ENCODE assay signal across 13 cellular contexts in genomic region chr10:75107756-75108683, GRCh38. TPM values are rescaled to one million over a fixed set of nuclear protein-coding genes. Genes with fewer than 3 reads are reported as not detected.
DNase-seq lines count a peak whose midpoint lies in the region; ATAC-seq and TF ChIP-seq lines count a peak whose summit lies in the region.
"Had no signal": no experiment of that assay in that cellular context is flagged by ENCODE, and none has a peak within 500 bp of the region (broad histone marks: within the 10 kb centered on the region; RNA-seq: fewer than 3 reads in every experiment).

No MANE protein-coding gene starts in this region.

- H2AFZ ChIP-seq in Loucy (ENCODE audit: low read length): peak overlapping the region; percentile 37; the same call in 1 of the 2 replicates

- H3K4me2 ChIP-seq in Loucy (ENCODE audit: low read depth, low read length, poor library complexity, severe bottlenecking): no peak overlapping the region
- H3K4me2 ChIP-seq: SK-N-SH had no signal

- H3K4me3 ChIP-seq in Loucy (ENCODE audit: low read length, poor library complexity, severe bottlenecking) (no peak overlapping the region), esophagus muscularis mucosa (no peak overlapping the region), psoas muscle (peak overlapping the region; percentile 79)
- H3K4me3 ChIP-seq: BLaER1 treated with 17β-estradiol and CSF1 and Interleukin-3, amounts not matched to agents 10 nM and 100 nM had no signal

- TF ChIP-seq POLR2A in esophagus muscularis mucosa (IDR thresholded peaks at IDR 0.05; ENCODE audit: low read depth): no peak

- no peaks in the 10 kb centered on the region for H3K9me3 ChIP-seq in Loucy (ENCODE audit: insufficient read depth, low read depth, low read length)
- no peaks in the 10 kb centered on the region for H3K9me3 ChIP-seq in esophagus muscularis mucosa
- no peaks in the 10 kb centered on the region for H3K9me3 ChIP-seq in psoas muscle
- H3K9me3 ChIP-seq: BLaER1 treated with 17β-estradiol and CSF1 and Interleukin-3, amounts not matched to agents 10 nM and 100 nM; SK-N-SH had no signal

- DNase-seq in ELR (ENCODE audit: low read depth) (peak; percentile 60), esophagus muscularis mucosa (ENCODE audit: extremely low spot score) (peak; percentile 10), psoas muscle (no peak), NCI-H1092 treated with DMSO at 0.1 percent for 48 hours (lab: John Stamatoyannopoulos, UW) (no peak), DMS53 treated with DMSO at 0.1 percent for 48 hours (lab: John Stamatoyannopoulos, UW; ENCODE audit: unreplicated experiment) (no peak), hippocampal formation (lab: John Stamatoyannopoulos, UW) (no peak)
- DNase-seq: GOT3; stimulated activated CD4-positive, alpha-beta T cell treated with anti-CD3 and anti-CD28 coated beads, Interleukin-4, amount 100 ng/mL, for 4 hours had no signal

- WGBS in esophagus muscularis mucosa: 87% methylated on average over 19 of the region's 25 CpGs
- WGBS in psoas muscle, 3 donors: 32 to 64% (median 35%) methylated on average over 23 to 25 of the region's 25 CpGs

- intact Hi-C loops in esophagus muscularis mucosa (cut with DNase I) (no loop called here), psoas muscle (cut with DNase I) (loop anchor here (5.0 to 10.0 kb wide), 4 partner anchors 124 to 286 kb away; no protein-coding TSS in a partner anchor)

- no peaks in the 10 kb centered on the region for H3K27me3 ChIP-seq in Loucy (ENCODE audit: insufficient read depth, low read length, poor library complexity, severe bottlenecking)
- no peaks in the 10 kb centered on the region for H3K27me3 ChIP-seq in esophagus muscularis mucosa
- no peaks in the 10 kb centered on the region for H3K27me3 ChIP-seq in psoas muscle (ENCODE audit: insufficient read depth in 3 of 3, low read length in 2 of 3)
- H3K27me3 ChIP-seq: BLaER1 treated with 17β-estradiol and CSF1 and Interleukin-3, amounts not matched to agents 10 nM and 100 nM had no signal

- peak; percentile 14 to 34 (median 23) for ATAC-seq in psoas muscle
- ATAC-seq in GM21825 (IDR thresholded peaks at IDR 0.05; ENCODE audit: unreplicated experiment): no peak
- ATAC-seq: stimulated activated naive CD8-positive, alpha-beta T cell treated with anti-CD3 and anti-CD28 coated beads, Interleukin-15, Interleukin-2, amounts not matched to agents 100 U/mL and 50 U/mL, for 24 hours had no signal

- H3F3A ChIP-seq in Loucy (ENCODE audit: low read depth): peaks cover 12% of the 10 kb centered on the region; the same call in 1 of the 2 replicates

- peaks cover 5% of the 10 kb centered on the region for H4K20me1 ChIP-seq in Loucy (ENCODE audit: insufficient read depth, low read length, poor library complexity, severe bottlenecking)

- H3K4me1 ChIP-seq in Loucy (ENCODE audit: insufficient read depth, low read length, poor library complexity, severe bottlenecking) (peaks cover 16% of the 10 kb centered on the region), esophagus muscularis mucosa (peaks cover 17 to 24% (median 19%) of the 10 kb centered on the region in 4 donors), psoas muscle (peaks cover 62% of the 10 kb centered on the region)

- no peak overlapping the region for H3K27ac ChIP-seq in esophagus muscularis mucosa (replicated peaks in 1 of 4)
- H3K27ac ChIP-seq in psoas muscle: peak overlapping the region; percentile 99

- TF ChIP-seq CTCF in Loucy (conservative IDR thresholded peaks at IDR 0.05; ENCODE audit: low read length) (no peak), esophagus muscularis mucosa (IDR thresholded peaks at IDR 0.05) (no peak), psoas muscle (IDR thresholded peaks at IDR 0.05) (no peak)

- no peak for TF ChIP-seq EP300 in esophagus muscularis mucosa (IDR thresholded peaks at IDR 0.05)

- no peak overlapping the region for H3K9ac ChIP-seq in Loucy (ENCODE audit: low read depth, low read length, poor library complexity, severe bottlenecking)
- H3K9ac ChIP-seq: BLaER1 treated with 17β-estradiol and CSF1 and Interleukin-3, amounts not matched to agents 10 nM and 100 nM; SK-N-SH had no signal

- no peaks in the 10 kb centered on the region for H3K36me3 ChIP-seq in Loucy (ENCODE audit: insufficient read depth, low read length)
- no peaks in the 10 kb centered on the region for H3K36me3 ChIP-seq in esophagus muscularis mucosa
- H3K36me3 ChIP-seq in psoas muscle (ENCODE audit: insufficient read depth in 1 of 2, low read depth in 1 of 2): peaks cover 0 to 22% of the 10 kb centered on the region in 2 donors
- H3K36me3 ChIP-seq: BLaER1 treated with 17β-estradiol and CSF1 and Interleukin-3, amounts not matched to agents 10 nM and 100 nM had no signal

- H3K79me2 ChIP-seq in Loucy (ENCODE audit: insufficient read depth, low read length): peaks cover 15% of the 10 kb centered on the region

- no peaks in the 10 kb centered on the region for H3K9me2 ChIP-seq in Loucy (replicated peaks; ENCODE audit: low read depth, low read length)
- H3K9me2 ChIP-seq: SK-N-SH had no signal

RNA-seq across cellular contexts. Expression of gene SAMD8, which starts 3.4 kb away (rescaled TPM):
- total RNA-seq in esophagus muscularis mucosa (10 to 100 TPM; 19.0 to 28.0 (median 27.5) TPM), psoas muscle (10 to 100 TPM; 30.0 to 44.2 (median 35.7) TPM)
- 10 to 100 TPM; 10.8 to 40.3 (median 21.3) TPM for polyA plus RNA-seq in psoas muscle

Comparison
In these comparisons a context has a peak if more than half of its experiments do, and no peak if none do; other contexts are left out.
1. DNase-seq: peak in ELR (single experiment) and esophagus muscularis mucosa (single experiment); none in psoas muscle (0 of 2), NCI-H1092 treated with DMSO at 0.1 percent for 48 hours (single experiment), DMS53 treated with DMSO at 0.1 percent for 48 hours (single experiment) and hippocampal formation (0 of 2).